Comparison of ENCODE assay signal across 21 cellular contexts in genomic region chr3:138591392-138591791, GRCh38. TPM values are rescaled to one million over a fixed set of nuclear protein-coding genes. Genes with fewer than 3 reads are reported as not detected.
DNase-seq lines count a peak whose midpoint lies in the region; ATAC-seq and TF ChIP-seq lines count a peak whose summit lies in the region.
"Had no signal": no experiment of that assay in that cellular context is flagged by ENCODE, and none has a peak within 500 bp of the region (broad histone marks: within the 10 kb centered on the region; RNA-seq: fewer than 3 reads in every experiment).

No MANE protein-coding gene starts in this region.

- no peaks in the 10 kb centered on the region for H3K27me3 Mint-ChIP-seq in endodermal cell (ENCODE audit: insufficient read depth)
- H3K27me3 Mint-ChIP-seq: CD4-positive, alpha-beta T cell; CD8-positive, alpha-beta memory T cell had no signal

- H3K36me3 ChIP-seq in DND-41 (ENCODE audit: insufficient read depth, low read length) (peaks cover 13% of the 10 kb centered on the region), Karpas-422 (ENCODE audit: insufficient read depth, low read length) (no peaks in the 10 kb centered on the region), endodermal cell (ENCODE audit: control insufficient read depth, insufficient read depth, low read length) (peaks cover 49% of the 10 kb centered on the region), mucosa of descending colon (ENCODE audit: low read depth) (no peaks in the 10 kb centered on the region), ascending aorta (no peaks in the 10 kb centered on the region)
- H3K36me3 ChIP-seq: BE2C had no signal

- in situ Hi-C loops in G401 (cut with HindIII; ENCODE audit: low sequenced_read_pairs) = no loop called here

- H3K27ac Mint-ChIP-seq in endodermal cell = no peak overlapping the region
- H3K27ac Mint-ChIP-seq: CD14-positive monocyte; CD4-positive, alpha-beta T cell had no signal

- H3K4me1 ChIP-seq in DND-41 (ENCODE audit: insufficient read depth, low read length) = peaks cover 51% of the 10 kb centered on the region
- H3K4me1 ChIP-seq in Karpas-422 (ENCODE audit: low read length) = peaks cover 32% of the 10 kb centered on the region
- H3K4me1 ChIP-seq in endodermal cell (ENCODE audit: control insufficient read depth, insufficient read depth, low read length) = peaks cover 2% of the 10 kb centered on the region
- peaks cover 29% of the 10 kb centered on the region for H3K4me1 ChIP-seq in mucosa of descending colon (ENCODE audit: low read depth)
- peaks cover 0 to 5% of the 10 kb centered on the region in 2 donors for H3K4me1 ChIP-seq in ascending aorta

- no peak overlapping the region for H2AFZ ChIP-seq in DND-41 (ENCODE audit: low read depth, low read length)
- no peak overlapping the region for H2AFZ ChIP-seq in Karpas-422 (ENCODE audit: low read length)

- no peak for TF ChIP-seq CTCF in DND-41 (IDR thresholded peaks at IDR 0.05; ENCODE audit: borderline replicate concordance, extremely low read depth, low read length, poor library complexity, severe bottlenecking)
- TF ChIP-seq CTCF in endodermal cell (conservative IDR thresholded peaks at IDR 0.05) = no peak
- TF ChIP-seq CTCF in mucosa of descending colon (IDR thresholded peaks at IDR 0.05) = no peak
- no peak for TF ChIP-seq CTCF in ascending aorta (IDR thresholded peaks at IDR 0.05)

- H3K9me3 Mint-ChIP-seq in endodermal cell = peaks cover 2% of the 10 kb centered on the region
- H3K9me3 Mint-ChIP-seq: CD4-positive, alpha-beta T cell had no signal

- DNase-seq in DND-41 (no peak), Karpas-422 (no peak), endodermal cell (no peak), mucosa of descending colon (peak in 1 of 3 donors; percentile 12), G401 (ENCODE audit: low spot score) (no peak), NCI-H128 (lab: John Stamatoyannopoulos, UW; ENCODE audit: unreplicated experiment) (no peak), caudate nucleus (lab: John Stamatoyannopoulos, UW) (no peak), ascending aorta (ENCODE audit: low spot score in 2 of 2) (no peak)
- DNase-seq: 8988T; ACHN; AML-193; BE2C; CD4-positive, alpha-beta T cell; CD8-positive, alpha-beta memory T cell; DMS 273 treated with DMSO at 0.1 percent for 48 hours; DMS79; GOT3 had no signal

- peak overlapping the region; percentile 93 for H3K4me3 Mint-ChIP-seq in endodermal cell
- H3K4me3 Mint-ChIP-seq: CD14-positive monocyte had no signal

- H3K4me1 Mint-ChIP-seq in endodermal cell = peaks cover 9% of the 10 kb centered on the region

- H3K79me2 ChIP-seq in DND-41 (ENCODE audit: insufficient read depth, low read length) = peaks cover 66% of the 10 kb centered on the region
- peaks cover 31% of the 10 kb centered on the region for H3K79me2 ChIP-seq in Karpas-422 (ENCODE audit: low read length)

- H3K4me2 ChIP-seq in DND-41 (ENCODE audit: insufficient read depth, low read length) = peak overlapping the region; percentile 92; the same call in 1 of the 2 replicates
- H3K4me2 ChIP-seq in Karpas-422 (ENCODE audit: low read depth, low read length, poor library complexity, severe bottlenecking) = peak overlapping the region; percentile 84
- H3K4me2 ChIP-seq: A549 had no signal

- WGBS in endodermal cell (ENCODE audit: insufficient coverage in 1 of 2, insufficient read length in 1 of 2), 2 experiments = 41% methylated on average over 1 of the region's 1 CpG; no CpG with 5 or more reads in 1 of the 2 experiments

- no peaks in the 10 kb centered on the region for H3K27me3 ChIP-seq in DND-41 (ENCODE audit: insufficient read depth, low read length, poor library complexity)
- H3K27me3 ChIP-seq in Karpas-422 (ENCODE audit: low read length) = no peaks in the 10 kb centered on the region
- H3K27me3 ChIP-seq in endodermal cell (ENCODE audit: control insufficient read depth, insufficient read depth, low read length, poor library complexity, severe bottlenecking) = no peaks in the 10 kb centered on the region
- no peaks in the 10 kb centered on the region for H3K27me3 ChIP-seq in ascending aorta
- H3K27me3 ChIP-seq: BE2C; BLaER1 treated with 17β-estradiol and CSF1 and Interleukin-3, amounts not matched to agents 10 nM and 100 nM had no signal

- H3K4me3 ChIP-seq in DND-41 (ENCODE audit: low read depth in 1 of 2, low read length in 2 of 2) (no peak overlapping the region), Karpas-422 (ENCODE audit: low read length) (no peak overlapping the region), endodermal cell (ENCODE audit: low read length) (peak overlapping the region; percentile 99), mucosa of descending colon (no peak overlapping the region), ascending aorta (no peak overlapping the region)
- H3K4me3 ChIP-seq: A549; BLaER1 treated with 17β-estradiol and CSF1 and Interleukin-3, amounts not matched to agents 10 nM and 100 nM; HAP-1 had no signal

- H3K27ac ChIP-seq in DND-41 (ENCODE audit: low read length) (no peak overlapping the region), Karpas-422 (ENCODE audit: low read length) (no peak overlapping the region), endodermal cell (ENCODE audit: low read depth, low read length) (no peak overlapping the region), caudate nucleus (ENCODE audit: low read depth, low read length) (no peak overlapping the region), ascending aorta (no peak overlapping the region)
- H3K27ac ChIP-seq: A549; BLaER1 treated with 17β-estradiol and CSF1 and Interleukin-3, amounts not matched to agents 10 nM and 100 nM had no signal

- peaks cover 33% of the 10 kb centered on the region for H3K36me3 Mint-ChIP-seq in endodermal cell (ENCODE audit: low read depth)

- no peak for ATAC-seq in DND-41 (ENCODE audit: insufficient read depth, low read depth)
- peak; percentile 52 for ATAC-seq in mucosa of descending colon
- ATAC-seq: A549 had no signal

- H4K20me1 ChIP-seq in DND-41 (ENCODE audit: insufficient read depth, low read length) (no peaks in the 10 kb centered on the region), Karpas-422 (ENCODE audit: insufficient read depth, low read depth, low read length) (no peaks in the 10 kb centered on the region)
- H4K20me1 ChIP-seq: BLaER1 treated with 17β-estradiol and CSF1 and Interleukin-3, amounts not matched to agents 10 nM and 100 nM had no signal

- no peaks in the 10 kb centered on the region for H3K9me2 ChIP-seq in Karpas-422 (replicated peaks; ENCODE audit: insufficient read depth, low read length)

- H3K9me3 ChIP-seq in DND-41 (ENCODE audit: insufficient read depth, low read length, severe bottlenecking) (no peaks in the 10 kb centered on the region), Karpas-422 (ENCODE audit: low read length) (no peaks in the 10 kb centered on the region), endodermal cell (ENCODE audit: control insufficient read depth, low read length) (peaks cover 11% of the 10 kb centered on the region), mucosa of descending colon (no peaks in the 10 kb centered on the region), ascending aorta (no peaks in the 10 kb centered on the region)
- H3K9me3 ChIP-seq: A549, BE2C, HAP-1 had no signal

- intact Hi-C loops in mucosa of descending colon (cut with DNase I, micrococcal nuclease) (loop anchor here in 1 of 2 donors (10.0 kb wide), 1 partner anchor 177 kb away; no protein-coding TSS in a partner anchor), ascending aorta (cut with DNase I) (loop anchor here (5.0 to 10.0 kb wide), 6 partner anchors 103 to 1083 kb away; partner anchors contain the start of genes ARMC8, ESYT3, MRAS and MRPS22)

- H3K9ac ChIP-seq in DND-41 (ENCODE audit: low read depth, low read length) = no peak overlapping the region
- H3K9ac ChIP-seq in Karpas-422 (ENCODE audit: low read length) = no peak overlapping the region
- H3K9ac ChIP-seq in endodermal cell (ENCODE audit: extremely low read depth, low read length, poor library complexity, severe bottlenecking) = no peak overlapping the region
- H3K9ac ChIP-seq: BLaER1 treated with 17β-estradiol and CSF1 and Interleukin-3, amounts not matched to agents 10 nM and 100 nM had no signal

RNA-seq across cellular contexts. Expression of gene CEP70, which starts 2.7 kb away (rescaled TPM):
- 16.6 and 43.9 TPM in 2 replicates for total RNA-seq in Karpas-422 (2014; rRNA removed; shearing (Covaris generic); ENCODE audit: low replicate concordance)
- total RNA-seq in endodermal cell (100 to 1,000 TPM; 113 to 131 TPM), mucosa of descending colon (10 to 100 TPM; 29.7 to 56.9 (median 37.9) TPM), ascending aorta (7.6 TPM)
- 41.0 TPM for polyA plus RNA-seq in endodermal cell (2013, experiment 1 of 2)
- 45.2 TPM for polyA plus RNA-seq in endodermal cell (2013, experiment 2 of 2)
- 22.3 and 35.3 TPM in 2 replicates for total RNA-seq in G401 (2014; rRNA removed; shearing (Covaris generic))
- polyA plus RNA-seq: CD14-positive monocyte had no signal

RNA-seq across cellular contexts. Expression of gene FAIM, which starts 17.2 kb away (rescaled TPM):
- 39.2 and 58.0 TPM in 2 replicates for total RNA-seq in Karpas-422 (2014; rRNA removed; shearing (Covaris generic); ENCODE audit: low replicate concordance)
- total RNA-seq in endodermal cell = 10 to 100 TPM; 12.2 to 17.8 TPM
- polyA plus RNA-seq in endodermal cell (2013, experiment 1 of 2) = 5.3 TPM
- polyA plus RNA-seq in endodermal cell (2013, experiment 2 of 2) = 7.5 TPM
- total RNA-seq in mucosa of descending colon = 1 to 10 TPM; 3.9 to 7.8 (median 5.0) TPM
- total RNA-seq in G401 (2014; rRNA removed; shearing (Covaris generic)) = 23.8 and 26.2 TPM in 2 replicates
- total RNA-seq in ascending aorta = 13.5 TPM
